6 cellular contexts compared by ENCODE assay signal in the genomic region with DNA sequence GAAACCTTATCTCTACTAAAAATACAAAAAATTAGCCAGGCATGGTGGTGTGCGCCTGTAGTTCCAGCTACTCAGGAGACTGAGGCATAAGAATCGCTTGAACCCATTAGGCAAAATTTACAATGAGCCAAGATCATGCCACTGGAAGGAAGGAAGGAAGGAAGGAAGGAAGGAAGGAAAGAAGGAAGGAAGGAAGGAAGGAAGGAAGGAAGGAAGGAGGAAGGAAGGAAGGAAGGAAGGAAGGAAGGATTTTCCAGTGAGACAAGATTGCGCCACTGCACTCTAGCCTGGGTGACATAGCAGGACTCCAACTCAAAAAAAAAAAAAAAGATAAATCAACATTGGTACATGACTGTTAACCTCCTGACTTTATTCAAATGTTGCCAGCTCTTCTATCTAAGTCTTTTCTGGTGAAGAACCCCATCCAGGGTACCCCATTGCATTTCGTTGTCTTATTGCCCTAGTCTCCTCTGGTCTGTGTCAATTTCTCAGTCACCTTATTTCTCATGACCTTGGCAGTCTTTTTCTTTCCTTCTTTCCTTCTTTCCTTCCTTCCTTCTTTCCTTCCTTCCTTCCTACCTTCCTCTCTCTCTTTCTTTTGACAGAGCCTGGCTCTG. TPM values are rescaled to one million over a fixed set of nuclear protein-coding genes. Genes with fewer than 3 reads are reported as not detected.
"Had no signal": no experiment of that assay in that cellular context is flagged by ENCODE, and none has a peak within 500 bp of the region (broad histone marks: within the 10 kb centered on the region; RNA-seq: fewer than 3 reads in every experiment).

No MANE protein-coding gene starts in this region.

RNA-seq across cellular contexts. Expression of a gene that starts 16.1 kb away (rescaled TPM):
- total RNA-seq: dermis microvascular lymphatic vessel endothelial cell, endodermal cell, glomerular endothelial cell, left ventricle myocardium superior, lung microvascular endothelial cell, mesenteric fat pad had no signal
